In genomic region chr3:59064728-59065127, GRCh38 we compare ENCODE assay signal across 33 cellular contexts. TPM values are rescaled to one million over a fixed set of nuclear protein-coding genes. Genes with fewer than 3 reads are reported as not detected.
"Had no signal": no experiment of that assay in that cellular context is flagged by ENCODE, and none has a peak within 500 bp of the region (broad histone marks: within the 10 kb centered on the region; RNA-seq: fewer than 3 reads in every experiment).

No MANE protein-coding gene starts in this region.

- H3K36me3 Mint-ChIP-seq: activated naive CD4-positive, alpha-beta T cell treated with anti-CD3 and anti-CD28 coated beads, Interleukin-2, amount 50 U/mL, for 24 hours; immature natural killer cell; stimulated activated effector memory CD8-positive, alpha-beta T cell treated with anti-CD3 and anti-CD28 coated beads, Interleukin-12 subunit alpha, Interleukin-12 subunit beta, amount 100 ng/mL, for 72 hours had no signal

- H3K4me1 Mint-ChIP-seq: activated CD4-positive, alpha-beta memory T cell treated with anti-CD3 and anti-CD28 coated beads, Interleukin-2, amount 10 ng/mL, durations not matched to agents 7 days and 5 days; activated naive CD4-positive, alpha-beta T cell treated with anti-CD3 and anti-CD28 coated beads, Interleukin-2, amount 50 U/mL, for 24 hours; activated naive CD8-positive, alpha-beta T cell treated with anti-CD3 and anti-CD28 coated beads, Interleukin-2, amount 50 U/mL, for 24 hours; central memory CD8-positive, alpha-beta T cell; immature natural killer cell; memory B cell; stimulated activated effector memory CD8-positive, alpha-beta T cell treated with anti-CD3 and anti-CD28 coated beads, Interleukin-12 subunit alpha, Interleukin-12 subunit beta, amount 100 ng/mL, for 72 hours; T-helper 17 cell had no signal

- H3K27ac ChIP-seq: esophagus muscularis mucosa, foreskin keratinocyte, heart left ventricle, neutrophil, ovary, prostate gland, skin epidermis, upper lobe of left lung, vagina, WERI-Rb-1 had no signal

- H3K4me1 ChIP-seq: esophagus muscularis mucosa, foreskin keratinocyte, heart left ventricle, prostate gland, upper lobe of left lung, vagina had no signal

- H3K36me3 ChIP-seq: esophagus muscularis mucosa, heart left ventricle, neutrophil, ovary, prostate gland, upper lobe of left lung, vagina, WERI-Rb-1 had no signal

- FAIRE-seq: kidney had no signal

- H3K27me3 ChIP-seq: esophagus muscularis mucosa, foreskin keratinocyte, neutrophil, ovary, upper lobe of left lung, vagina had no signal

- ATAC-seq: activated CD4-positive, CD25-positive, alpha-beta regulatory T cell treated with anti-CD3 and anti-CD28 coated beads, Interleukin-2, amount 50 U/mL, for 24 hours; activated naive CD8-positive, alpha-beta T cell treated with anti-CD3 and anti-CD28 coated beads, Interleukin-2, amount 50 U/mL, for 24 hours; foreskin keratinocyte; heart left ventricle; naive thymus-derived CD8-positive, alpha-beta T cell; sciatic nerve; stimulated activated effector memory CD8-positive, alpha-beta T cell treated with anti-CD3 and anti-CD28 coated beads, Interleukin-12 subunit alpha, Interleukin-12 subunit beta, amount 100 ng/mL, for 72 hours; stimulated activated naive CD8-positive, alpha-beta T cell treated with anti-CD3 and anti-CD28 coated beads, Interleukin-15, amount 100 ng/mL, for 72 hours; T-helper 17 cell had no signal

- DNase-seq: activated CD4-positive, alpha-beta memory T cell treated with anti-CD3 and anti-CD28 coated beads, Interleukin-2, amount 10 ng/mL, durations not matched to agents 7 days and 5 days; activated CD4-positive, alpha-beta T cell treated with anti-CD3 and anti-CD28 coated beads, Interleukin-2, amount 10 ng/mL, durations not matched to agents 7 days and 5 days; activated naive CD8-positive, alpha-beta T cell treated with anti-CD3 and anti-CD28 coated beads, Interleukin-2, amount 50 U/mL, for 24 hours; activated T-cell treated with anti-CD3 and anti-CD28 coated beads, Interleukin-2, amount 50 U/mL, for 48 hours; amygdala; foreskin keratinocyte; heart left ventricle; hypothalamus; immature natural killer cell; kidney; naive thymus-derived CD8-positive, alpha-beta T cell; ovary; retina; stimulated activated CD4-positive, alpha-beta T cell treated with anti-CD3 and anti-CD28 coated beads, Interleukin-4, amount 100 ng/mL, for 24 hours; stimulated activated naive CD8-positive, alpha-beta T cell treated with anti-CD3 and anti-CD28 coated beads, Interleukin-15, amount 100 ng/mL, for 72 hours; substantia nigra; T-helper 17 cell; T1000; upper lobe of left lung had no signal

- H3K9me3 Mint-ChIP-seq: activated CD4-positive, alpha-beta memory T cell treated with anti-CD3 and anti-CD28 coated beads, Interleukin-2, amount 10 ng/mL, durations not matched to agents 7 days and 5 days; activated CD4-positive, alpha-beta T cell treated with anti-CD3 and anti-CD28 coated beads, Interleukin-2, amount 10 ng/mL, durations not matched to agents 7 days and 5 days; activated naive CD8-positive, alpha-beta T cell treated with anti-CD3 and anti-CD28 coated beads, Interleukin-2, amount 50 U/mL, for 24 hours; activated T-helper 2 cell treated with anti-CD3 and anti-CD28 coated beads, Interferon-gamma antibody, Interleukin-2, Interleukin-4, amounts not matched to agents 10 μg/mL and 5 μg/mL and 100 μg/mL, durations not matched to agents 14 hours and 24 hours and 36 hours; central memory CD8-positive, alpha-beta T cell; dendritic cell treated with granulocyte-macrophage colony-stimulating factor and Interleukin-4, amounts not matched to agents 40 ng/mL and 50 ng/mL, for 4 days; memory B cell had no signal

- H3K27ac Mint-ChIP-seq: activated CD4-positive, alpha-beta memory T cell treated with anti-CD3 and anti-CD28 coated beads, Interleukin-2, amount 10 ng/mL, durations not matched to agents 7 days and 5 days; activated CD4-positive, alpha-beta T cell treated with anti-CD3 and anti-CD28 coated beads, Interleukin-2, amount 10 ng/mL, durations not matched to agents 7 days and 5 days; activated naive CD4-positive, alpha-beta T cell treated with anti-CD3 and anti-CD28 coated beads, Interleukin-2, amount 50 U/mL, for 24 hours; activated naive CD8-positive, alpha-beta T cell treated with anti-CD3 and anti-CD28 coated beads, Interleukin-2, amount 50 U/mL, for 24 hours; activated T-helper 2 cell treated with anti-CD3 and anti-CD28 coated beads, Interferon-gamma antibody, Interleukin-2, Interleukin-4, amounts not matched to agents 10 μg/mL and 5 μg/mL and 100 μg/mL, durations not matched to agents 14 hours and 24 hours and 36 hours; dendritic cell treated with granulocyte-macrophage colony-stimulating factor and Interleukin-4, amounts not matched to agents 40 ng/mL and 50 ng/mL, for 4 days; immature natural killer cell; memory B cell; stimulated activated effector memory CD8-positive, alpha-beta T cell treated with anti-CD3 and anti-CD28 coated beads, Interleukin-12 subunit alpha, Interleukin-12 subunit beta, amount 100 ng/mL, for 72 hours; T-helper 17 cell had no signal

- H3K4me3 Mint-ChIP-seq: activated CD4-positive, alpha-beta memory T cell treated with anti-CD3 and anti-CD28 coated beads, Interleukin-2, amount 10 ng/mL, durations not matched to agents 7 days and 5 days; activated CD4-positive, alpha-beta T cell treated with anti-CD3 and anti-CD28 coated beads, Interleukin-2, amount 10 ng/mL, durations not matched to agents 7 days and 5 days; activated naive CD4-positive, alpha-beta T cell treated with anti-CD3 and anti-CD28 coated beads, Interleukin-2, amount 50 U/mL, for 24 hours; activated naive CD8-positive, alpha-beta T cell treated with anti-CD3 and anti-CD28 coated beads, Interleukin-2, amount 50 U/mL, for 24 hours; central memory CD8-positive, alpha-beta T cell; dendritic cell treated with granulocyte-macrophage colony-stimulating factor and Interleukin-4, amounts not matched to agents 40 ng/mL and 50 ng/mL, for 4 days; immature natural killer cell; memory B cell; naive thymus-derived CD8-positive, alpha-beta T cell; stimulated activated effector memory CD8-positive, alpha-beta T cell treated with anti-CD3 and anti-CD28 coated beads, Interleukin-12 subunit alpha, Interleukin-12 subunit beta, amount 100 ng/mL, for 72 hours; stimulated activated naive CD8-positive, alpha-beta T cell treated with anti-CD3 and anti-CD28 coated beads, Interleukin-15, amount 100 ng/mL, for 72 hours; T-helper 17 cell had no signal

- H3K4me3 ChIP-seq: esophagus muscularis mucosa, heart left ventricle, ovary, prostate gland, skin epidermis, upper lobe of left lung, vagina had no signal

- H3K9me3 ChIP-seq: esophagus muscularis mucosa, neutrophil, ovary, prostate gland, upper lobe of left lung, vagina had no signal

RNA-seq across cellular contexts. Expression of gene CFAP20DC, which starts 14.9 kb away (rescaled TPM):
- polyA plus RNA-seq: immature natural killer cell had no signal
